Comparison of ENCODE assay signal across 19 cellular contexts in genomic region chr10:78236416-78237015, GRCh38.
DNase-seq lines count a peak whose midpoint lies in the region; ATAC-seq, FAIRE-seq and TF ChIP-seq lines count a peak whose summit lies in the region.
"Had no signal": no experiment of that assay in that cellular context is flagged by ENCODE, and none has a peak within 500 bp of the region (broad histone marks: within the 10 kb centered on the region; RNA-seq: fewer than 3 reads in every experiment).

No MANE protein-coding gene starts in this region.

- no peaks in the 10 kb centered on the region for H3K36me3 Mint-ChIP-seq in MCF 10A (ENCODE audit: insufficient read depth, unreplicated experiment)

- H3K27ac ChIP-seq in HepG2 (ENCODE audit: extremely low read length, insufficient read depth, low read length) (no peak overlapping the region), right lobe of liver (no peak overlapping the region)
- H3K27ac ChIP-seq: BLaER1 treated with 17β-estradiol and CSF1 and Interleukin-3, amounts not matched to agents 10 nM and 100 nM had no signal

- TF ChIP-seq EP300 in HepG2 (IDR thresholded peaks at IDR 0.05; ENCODE audit: low read depth in 2 of 2, low read length in 2 of 2) (no peak), HepG2 (CRISPR knock-in tag; IDR thresholded peaks at IDR 0.05; ENCODE audit: borderline replicate concordance) (no peak)

- no peak overlapping the region for H3K4me2 ChIP-seq in HepG2 (ENCODE audit: low read depth, low read length)
- H3K4me2 ChIP-seq: BLaER1 treated with 17β-estradiol and CSF1 and Interleukin-3, amounts not matched to agents 10 nM and 100 nM had no signal

- ATAC-seq in HepG2 (peak; percentile 54; the same call in 2 of the 3 replicates), right lobe of liver (no peak), HG02759 (IDR thresholded peaks at IDR 0.05; ENCODE audit: unreplicated experiment) (no peak)

- no peak overlapping the region for H3K27ac Mint-ChIP-seq in MCF 10A (ENCODE audit: low read depth, unreplicated experiment)

- FAIRE-seq in HepG2 (lab: Jason Lieb, UNC): no peak
- FAIRE-seq: A204.1, GM12891, GM18507 had no signal

- DNase-seq in HepG2 (ENCODE audit: low spot score): no peak
- DNase-seq in right lobe of liver: no peak
- DNase-seq in NOMO-1 treated with DMSO at 0.1 percent for 48 hours (lab: John Stamatoyannopoulos, UW; ENCODE audit: unreplicated experiment): peak; percentile 51
- DNase-seq in mesenteric fat pad (ENCODE audit: low spot score): peak; percentile 67
- DNase-seq in H7: no peak
- DNase-seq in MCF 10A (ENCODE audit: unreplicated experiment): no peak
- DNase-seq: DMS79 treated with DMSO at 0.1 percent for 48 hours, GOT3, Karpas-422, NCI-H1048, NCI-H146, NCI-H524, RPMI8226, SIG-M5 had no signal

- no peaks in the 10 kb centered on the region for H3K36me3 ChIP-seq in HepG2 (replicated peaks in 1 of 2; ENCODE audit: control insufficient read depth in 1 of 2, insufficient read depth in 2 of 2, low read length in 2 of 2)
- H3K36me3 ChIP-seq in right lobe of liver: no peaks in the 10 kb centered on the region
- no peaks in the 10 kb centered on the region for H3K36me3 ChIP-seq in H7 (replicated peaks; ENCODE audit: control insufficient read depth, insufficient read depth, low read length)
- H3K36me3 ChIP-seq: BLaER1 treated with 17β-estradiol and CSF1 and Interleukin-3, amounts not matched to agents 10 nM and 100 nM had no signal

- H3K4me1 ChIP-seq in HepG2 (ENCODE audit: insufficient read depth, low read length): no peaks in the 10 kb centered on the region
- no peaks in the 10 kb centered on the region for H3K4me1 ChIP-seq in right lobe of liver

- H3K9me3 Mint-ChIP-seq in MCF 10A (ENCODE audit: unreplicated experiment): no peaks in the 10 kb centered on the region

- CTCF ChIA-PET in HepG2 (lab: Yijun Ruan, JAX; ENCODE audit: low intra/inter-chr PET ratio, low total read pairs) (no interaction called here), MCF 10A (lab: Yijun Ruan, JAX) (interaction anchor here (1.2 kb wide), 1 partner anchor 22 kb away, joined by 3 read pairs; no protein-coding TSS in a partner anchor)

- TF ChIP-seq POLR2A in HepG2 (IDR thresholded peaks at IDR 0.05; ENCODE audit: insufficient read depth in 1 of 2, low read depth in 2 of 2, low read length in 2 of 2) (no peak), right lobe of liver (IDR thresholded peaks at IDR 0.05) (no peak)

- no peak overlapping the region for H3K4me3 ChIP-seq in HepG2 (replicated peaks in 1 of 3; ENCODE audit: insufficient read depth in 1 of 3, low read depth in 2 of 3, low read length in 3 of 3)
- H3K4me3 ChIP-seq in right lobe of liver: no peak overlapping the region
- H3K4me3 ChIP-seq in H7 (ENCODE audit: insufficient read depth, low read depth, low read length): no peak overlapping the region
- H3K4me3 ChIP-seq: BLaER1 treated with 17β-estradiol and CSF1 and Interleukin-3, amounts not matched to agents 10 nM and 100 nM had no signal

- H3K79me2 ChIP-seq in HepG2 (ENCODE audit: insufficient read depth, low read length): no peaks in the 10 kb centered on the region

- peaks cover 47% of the 10 kb centered on the region for H3K27me3 Mint-ChIP-seq in MCF 10A (ENCODE audit: insufficient read depth, unreplicated experiment)

- no peak for TF ChIP-seq CTCF in HepG2 (CRISPR knock-in tag; IDR thresholded peaks at IDR 0.05)
- no peak for TF ChIP-seq CTCF in right lobe of liver (IDR thresholded peaks at IDR 0.05)
- TF ChIP-seq CTCF in MCF 10A (IDR thresholded peaks at IDR 0.05; ENCODE audit: unreplicated experiment): no peak

- TF ChIP-seq RAD21 in HepG2 (CRISPR knock-in tag; IDR thresholded peaks at IDR 0.05): no peak

- POLR2A ChIA-PET in HepG2 (lab: Yijun Ruan, JAX) (no interaction called here), MCF 10A (lab: Yijun Ruan, JAX) (no interaction called here)

- in situ Hi-C loops in HepG2 (cut with HindIII; ENCODE audit: extremely low pct_ligation_motif_present, low pct_unique_long_range_greater_than_20kb): no loop called here

- intact Hi-C loops in HepG2 (cut with micrococcal nuclease; ENCODE audit: unreplicated experiment): no loop called here
- intact Hi-C loops in right lobe of liver (cut with DNase I): no loop called here
- intact Hi-C loops in MCF 10A (cut with micrococcal nuclease): no loop called here

- no peaks in the 10 kb centered on the region for H3K4me1 Mint-ChIP-seq in MCF 10A (ENCODE audit: insufficient read depth, unreplicated experiment)

- H3K4me3 Mint-ChIP-seq in MCF 10A (ENCODE audit: unreplicated experiment): no peak overlapping the region

- H3K9ac ChIP-seq in HepG2 (ENCODE audit: insufficient read depth, low read depth, low read length): no peak overlapping the region
- H3K9ac ChIP-seq: BLaER1 treated with 17β-estradiol and CSF1 and Interleukin-3, amounts not matched to agents 10 nM and 100 nM had no signal

- 16% methylated on average over 5 of the region's 7 CpGs for WGBS in HepG2 (ENCODE audit: low lambda C conversion rate)
- WGBS in right lobe of liver (ENCODE audit: insufficient coverage, low coverage, low lambda C conversion rate, missing lambda C conversion rate): 74% methylated on average over 4 of the region's 7 CpGs

- BruUV-seq in HepG2 (replicated peaks; lab: Mats Ljungman, UMichigan) (no TSS peak), MCF 10A (replicated peaks; lab: Mats Ljungman, UMichigan) (no TSS peak)

- no peaks in the 10 kb centered on the region for H4K20me1 ChIP-seq in HepG2 (ENCODE audit: insufficient read depth, low read length)
- H4K20me1 ChIP-seq: BLaER1 treated with 17β-estradiol and CSF1 and Interleukin-3, amounts not matched to agents 10 nM and 100 nM had no signal

- H3K27me3 ChIP-seq in HepG2 (ENCODE audit: control insufficient read depth in 1 of 2, insufficient read depth in 2 of 2, low read length in 2 of 2) (no peaks in the 10 kb centered on the region; a peak in 1 of 5 replicates), right lobe of liver (no peaks in the 10 kb centered on the region), H7 (ENCODE audit: control insufficient read depth, insufficient read depth, low read length) (no peaks in the 10 kb centered on the region)
- H3K27me3 ChIP-seq: BLaER1 treated with 17β-estradiol and CSF1 and Interleukin-3, amounts not matched to agents 10 nM and 100 nM had no signal

- H2AFZ ChIP-seq in HepG2 (ENCODE audit: low read length): no peak overlapping the region

- H3K9me3 ChIP-seq in HepG2 (ENCODE audit: low read length) (no peaks in the 10 kb centered on the region), right lobe of liver (no peaks in the 10 kb centered on the region)

TF ChIP-seq in HepG2, 621 proteins besides CTCF, POLR2A, EP300 and RAD21:
- no peak for TF ChIP-seq ZNF17 (CRISPR knock-in tag; IDR thresholded peaks at IDR 0.05)
- no peak for TF ChIP-seq ZNF850 (CRISPR knock-in tag; conservative IDR thresholded peaks at IDR 0.05)
- no peak for TF ChIP-seq ZNF570 (CRISPR knock-in tag; IDR thresholded peaks at IDR 0.05; ENCODE audit: borderline replicate concordance)
TF ChIP-seq in HepG2: peak in this region for 0.

Comparison
In these comparisons a context has a peak if more than half of its experiments do, and no peak if none do; other contexts are left out.
1. DNase-seq: peak in NOMO-1 treated with DMSO at 0.1 percent for 48 hours (single experiment) and mesenteric fat pad (single experiment); none in HepG2 (single experiment), right lobe of liver (0 of 3), H7 (single experiment) and MCF 10A (single experiment).